ENCODE assay signal across 1 cellular context in the genomic region with DNA sequence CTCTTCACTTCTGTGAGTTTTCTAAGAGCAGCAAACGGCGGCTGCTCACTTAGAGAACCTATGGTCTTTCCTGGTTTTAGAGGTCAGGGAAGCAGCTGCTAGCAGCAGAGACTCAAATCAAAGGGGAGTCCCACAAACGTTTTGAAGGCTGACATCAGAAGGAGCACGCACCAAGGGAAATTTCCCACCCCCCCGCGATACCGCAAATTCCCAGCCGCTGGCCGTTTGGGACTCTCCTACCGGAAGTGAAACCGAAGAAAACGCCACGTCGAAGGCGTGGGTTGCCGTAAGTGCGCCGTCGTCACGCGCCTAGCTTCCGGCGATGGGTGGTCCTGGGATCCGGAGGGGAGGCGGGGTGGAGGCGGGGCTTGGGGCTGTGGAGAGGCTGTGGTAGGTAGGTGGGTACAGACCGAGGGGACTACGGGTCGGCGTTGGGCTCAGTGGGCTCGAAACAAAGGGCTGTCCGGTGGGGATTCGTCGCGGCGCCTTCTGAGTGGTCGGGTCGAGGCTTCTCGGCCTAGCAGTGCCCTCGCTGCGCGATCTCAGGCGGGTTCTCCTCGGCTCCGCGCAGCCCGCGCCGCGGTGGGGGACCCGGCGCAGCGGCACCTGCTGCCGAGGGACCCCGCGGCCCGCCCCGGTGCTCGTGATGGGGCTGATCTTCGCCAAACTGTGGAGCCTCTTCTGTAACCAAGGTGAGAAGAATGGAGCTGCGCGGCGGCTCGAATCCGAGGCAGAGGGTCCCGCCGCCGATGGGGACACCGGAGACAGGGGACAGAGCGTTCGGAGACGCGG.
TF ChIP-seq lines count a peak whose summit lies in the region.

A gene with protein sequence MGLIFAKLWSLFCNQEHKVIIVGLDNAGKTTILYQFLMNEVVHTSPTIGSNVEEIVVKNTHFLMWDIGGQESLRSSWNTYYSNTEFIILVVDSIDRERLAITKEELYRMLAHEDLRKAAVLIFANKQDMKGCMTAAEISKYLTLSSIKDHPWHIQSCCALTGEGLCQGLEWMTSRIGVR (plus strand): TSS at position 440 of the 792 bp plus-strand sequence. CDS start 207 bp downstream, at position 647.

TF ChIP-seq in GM12878, 131 proteins besides CTCF, POLR2A, EP300 and RAD21 (continued from another document and continues in another):
- TF ChIP-seq RELA (IDR thresholded peaks at IDR 0.05; ENCODE audit: borderline replicate concordance, partially characterized antibody) (peak; percentile 93), ZNF207 (IDR thresholded peaks at IDR 0.05; ENCODE audit: borderline replicate concordance) (0 out of 2 replicates have a peak, but pooled peaks have one; percentile 73), ZNF622 (IDR thresholded peaks at IDR 0.05) (no peak), SP1 (IDR thresholded peaks at IDR 0.05; ENCODE audit: low read depth, low read length) (peak; percentile 74), STAT1 (conservative IDR thresholded peaks at IDR 0.05) (0 out of 2 replicates have a peak, but pooled peaks have one; percentile 38), ZSCAN29 (IDR thresholded peaks at IDR 0.05) (0 out of 2 replicates have a peak, but pooled peaks have one; percentile 51), TCF7 (IDR thresholded peaks at IDR 0.05; ENCODE audit: borderline replicate concordance) (peak; percentile 79), BACH1 (IDR thresholded peaks at IDR 0.05; ENCODE audit: borderline replicate concordance) (peak; percentile 66; the same call in 1 of the 2 replicates), DPF2 (IDR thresholded peaks at IDR 0.05) (peak; percentile 34; the same call in 1 of the 2 replicates), STAT3 (IDR thresholded peaks at IDR 0.05; ENCODE audit: low read depth, low read length) (no peak), ZZZ3 (IDR thresholded peaks at IDR 0.05; ENCODE audit: control insufficient read depth, insufficient read length, low read depth) (no peak), MTA3 (IDR thresholded peaks at IDR 0.05; ENCODE audit: borderline replicate concordance, low read length) (peak; percentile 71; the same call in 1 of the 2 replicates), KAT2A (conservative IDR thresholded peaks at IDR 0.05; ENCODE audit: control insufficient read depth, low read depth, low read length) (no peak), TCF3 (IDR thresholded peaks at IDR 0.05; ENCODE audit: borderline replicate concordance, insufficient read depth, low read depth, low read length) (peak; percentile 60; the same call in 1 of the 2 replicates), ZBED1 (IDR thresholded peaks at IDR 0.05; ENCODE audit: borderline replicate concordance) (peak; percentile 83), NFXL1 (IDR thresholded peaks at IDR 0.05; ENCODE audit: borderline replicate concordance) (no peak), CBX5 (IDR thresholded peaks at IDR 0.05; ENCODE audit: low read depth) (peak; percentile 65; the same call in 1 of the 2 replicates), JUND (IDR thresholded peaks at IDR 0.05; ENCODE audit: low read depth, low read length) (no peak), ZNF384 (IDR thresholded peaks at IDR 0.05; ENCODE audit: borderline replicate concordance, low read depth, low read length) (no peak), FOXM1 (IDR thresholded peaks at IDR 0.05; ENCODE audit: low read depth, low read length) (peak; percentile 85), NFYA (IDR thresholded peaks at IDR 0.05; ENCODE audit: borderline replicate concordance, low read depth, low read length) (no peak), EZH2 (IDR thresholded peaks at IDR 0.05; ENCODE audit: borderline replicate concordance, control insufficient read depth, low read depth, low read length) (no peak), PML (IDR thresholded peaks at IDR 0.05; ENCODE audit: low read length) (peak; percentile 79), FOS (IDR thresholded peaks at IDR 0.05; ENCODE audit: borderline replicate concordance, extremely low read depth, insufficient read length) (no peak), BMI1 (IDR thresholded peaks at IDR 0.05; ENCODE audit: borderline replicate concordance) (no peak; the same call in 1 of the 2 replicates), EED (IDR thresholded peaks at IDR 0.05; ENCODE audit: low read depth) (peak; percentile 98), MTA2 (IDR thresholded peaks at IDR 0.05; ENCODE audit: low read depth) (peak; percentile 86), RAD51 (IDR thresholded peaks at IDR 0.05) (peak; percentile 65), EGR1 (IDR thresholded peaks at IDR 0.05; ENCODE audit: borderline replicate concordance in 1 of 2, low read depth in 2 of 2, low read length in 2 of 2) (peak; percentile 74 to 80), HDGF (IDR thresholded peaks at IDR 0.05) (peak; percentile 79), SPI1 (IDR thresholded peaks at IDR 0.05; ENCODE audit: borderline replicate concordance, insufficient read depth, low read depth, low read length) (peak; percentile 78), ZNF274 (IDR thresholded peaks at IDR 0.05; ENCODE audit: insufficient read depth, insufficient read length) (no peak), HCFC1 (IDR thresholded peaks at IDR 0.05; ENCODE audit: low read length) (peak; percentile 52)
- TF ChIP-seq, protein P1, sequence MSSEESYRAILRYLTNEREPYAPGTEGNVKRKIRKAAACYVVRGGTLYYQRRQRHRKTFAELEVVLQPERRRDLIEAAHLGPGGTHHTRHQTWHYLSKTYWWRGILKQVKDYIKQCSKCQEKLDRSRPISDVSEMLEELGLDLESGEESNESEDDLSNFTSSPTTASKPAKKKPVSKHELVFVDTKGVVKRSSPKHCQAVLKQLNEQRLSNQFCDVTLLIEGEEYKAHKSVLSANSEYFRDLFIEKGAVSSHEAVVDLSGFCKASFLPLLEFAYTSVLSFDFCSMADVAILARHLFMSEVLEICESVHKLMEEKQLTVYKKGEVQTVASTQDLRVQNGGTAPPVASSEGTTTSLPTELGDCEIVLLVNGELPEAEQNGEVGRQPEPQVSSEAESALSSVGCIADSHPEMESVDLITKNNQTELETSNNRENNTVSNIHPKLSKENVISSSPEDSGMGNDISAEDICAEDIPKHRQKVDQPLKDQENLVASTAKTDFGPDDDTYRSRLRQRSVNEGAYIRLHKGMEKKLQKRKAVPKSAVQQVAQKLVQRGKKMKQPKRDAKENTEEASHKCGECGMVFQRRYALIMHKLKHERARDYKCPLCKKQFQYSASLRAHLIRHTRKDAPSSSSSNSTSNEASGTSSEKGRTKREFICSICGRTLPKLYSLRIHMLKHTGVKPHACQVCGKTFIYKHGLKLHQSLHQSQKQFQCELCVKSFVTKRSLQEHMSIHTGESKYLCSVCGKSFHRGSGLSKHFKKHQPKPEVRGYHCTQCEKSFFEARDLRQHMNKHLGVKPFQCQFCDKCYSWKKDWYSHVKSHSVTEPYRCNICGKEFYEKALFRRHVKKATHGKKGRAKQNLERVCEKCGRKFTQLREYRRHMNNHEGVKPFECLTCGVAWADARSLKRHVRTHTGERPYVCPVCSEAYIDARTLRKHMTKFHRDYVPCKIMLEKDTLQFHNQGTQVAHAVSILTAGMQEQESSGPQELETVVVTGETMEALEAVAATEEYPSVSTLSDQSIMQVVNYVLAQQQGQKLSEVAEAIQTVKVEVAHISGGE (CRISPR knock-in tag; IDR thresholded peaks at IDR 0.05) = no peak
- TF ChIP-seq, protein P2, sequence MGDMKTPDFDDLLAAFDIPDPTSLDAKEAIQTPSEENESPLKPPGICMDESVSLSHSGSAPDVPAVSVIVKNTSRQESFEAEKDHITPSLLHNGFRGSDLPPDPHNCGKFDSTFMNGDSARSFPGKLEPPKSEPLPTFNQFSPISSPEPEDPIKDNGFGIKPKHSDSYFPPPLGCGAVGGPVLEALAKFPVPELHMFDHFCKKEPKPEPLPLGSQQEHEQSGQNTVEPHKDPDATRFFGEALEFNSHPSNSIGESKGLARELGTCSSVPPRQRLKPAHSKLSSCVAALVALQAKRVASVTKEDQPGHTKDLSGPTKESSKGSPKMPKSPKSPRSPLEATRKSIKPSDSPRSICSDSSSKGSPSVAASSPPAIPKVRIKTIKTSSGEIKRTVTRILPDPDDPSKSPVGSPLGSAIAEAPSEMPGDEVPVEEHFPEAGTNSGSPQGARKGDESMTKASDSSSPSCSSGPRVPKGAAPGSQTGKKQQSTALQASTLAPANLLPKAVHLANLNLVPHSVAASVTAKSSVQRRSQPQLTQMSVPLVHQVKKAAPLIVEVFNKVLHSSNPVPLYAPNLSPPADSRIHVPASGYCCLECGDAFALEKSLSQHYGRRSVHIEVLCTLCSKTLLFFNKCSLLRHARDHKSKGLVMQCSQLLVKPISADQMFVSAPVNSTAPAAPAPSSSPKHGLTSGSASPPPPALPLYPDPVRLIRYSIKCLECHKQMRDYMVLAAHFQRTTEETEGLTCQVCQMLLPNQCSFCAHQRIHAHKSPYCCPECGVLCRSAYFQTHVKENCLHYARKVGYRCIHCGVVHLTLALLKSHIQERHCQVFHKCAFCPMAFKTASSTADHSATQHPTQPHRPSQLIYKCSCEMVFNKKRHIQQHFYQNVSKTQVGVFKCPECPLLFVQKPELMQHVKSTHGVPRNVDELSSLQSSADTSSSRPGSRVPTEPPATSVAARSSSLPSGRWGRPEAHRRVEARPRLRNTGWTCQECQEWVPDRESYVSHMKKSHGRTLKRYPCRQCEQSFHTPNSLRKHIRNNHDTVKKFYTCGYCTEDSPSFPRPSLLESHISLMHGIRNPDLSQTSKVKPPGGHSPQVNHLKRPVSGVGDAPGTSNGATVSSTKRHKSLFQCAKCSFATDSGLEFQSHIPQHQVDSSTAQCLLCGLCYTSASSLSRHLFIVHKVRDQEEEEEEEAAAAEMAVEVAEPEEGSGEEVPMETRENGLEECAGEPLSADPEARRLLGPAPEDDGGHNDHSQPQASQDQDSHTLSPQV (IDR thresholded peaks at IDR 0.05) = 0 out of 2 replicates have a peak, but pooled peaks have one; percentile 27
- TF ChIP-seq, protein P3, sequence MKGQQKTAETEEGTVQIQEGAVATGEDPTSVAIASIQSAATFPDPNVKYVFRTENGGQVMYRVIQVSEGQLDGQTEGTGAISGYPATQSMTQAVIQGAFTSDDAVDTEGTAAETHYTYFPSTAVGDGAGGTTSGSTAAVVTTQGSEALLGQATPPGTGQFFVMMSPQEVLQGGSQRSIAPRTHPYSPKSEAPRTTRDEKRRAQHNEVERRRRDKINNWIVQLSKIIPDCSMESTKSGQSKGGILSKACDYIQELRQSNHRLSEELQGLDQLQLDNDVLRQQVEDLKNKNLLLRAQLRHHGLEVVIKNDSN (IDR thresholded peaks at IDR 0.05; ENCODE audit: borderline replicate concordance, extremely low read length, insufficient read depth, low read depth, low read length) = peak; percentile 50
- TF ChIP-seq, protein P4, sequence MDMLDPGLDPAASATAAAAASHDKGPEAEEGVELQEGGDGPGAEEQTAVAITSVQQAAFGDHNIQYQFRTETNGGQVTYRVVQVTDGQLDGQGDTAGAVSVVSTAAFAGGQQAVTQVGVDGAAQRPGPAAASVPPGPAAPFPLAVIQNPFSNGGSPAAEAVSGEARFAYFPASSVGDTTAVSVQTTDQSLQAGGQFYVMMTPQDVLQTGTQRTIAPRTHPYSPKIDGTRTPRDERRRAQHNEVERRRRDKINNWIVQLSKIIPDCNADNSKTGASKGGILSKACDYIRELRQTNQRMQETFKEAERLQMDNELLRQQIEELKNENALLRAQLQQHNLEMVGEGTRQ (IDR thresholded peaks at IDR 0.05; ENCODE audit: borderline replicate concordance, low read depth, low read length) = no peak
- TF ChIP-seq, protein P5, sequence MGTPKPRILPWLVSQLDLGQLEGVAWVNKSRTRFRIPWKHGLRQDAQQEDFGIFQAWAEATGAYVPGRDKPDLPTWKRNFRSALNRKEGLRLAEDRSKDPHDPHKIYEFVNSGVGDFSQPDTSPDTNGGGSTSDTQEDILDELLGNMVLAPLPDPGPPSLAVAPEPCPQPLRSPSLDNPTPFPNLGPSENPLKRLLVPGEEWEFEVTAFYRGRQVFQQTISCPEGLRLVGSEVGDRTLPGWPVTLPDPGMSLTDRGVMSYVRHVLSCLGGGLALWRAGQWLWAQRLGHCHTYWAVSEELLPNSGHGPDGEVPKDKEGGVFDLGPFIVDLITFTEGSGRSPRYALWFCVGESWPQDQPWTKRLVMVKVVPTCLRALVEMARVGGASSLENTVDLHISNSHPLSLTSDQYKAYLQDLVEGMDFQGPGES (IDR thresholded peaks at IDR 0.05) = no peak
- TF ChIP-seq, protein P6, sequence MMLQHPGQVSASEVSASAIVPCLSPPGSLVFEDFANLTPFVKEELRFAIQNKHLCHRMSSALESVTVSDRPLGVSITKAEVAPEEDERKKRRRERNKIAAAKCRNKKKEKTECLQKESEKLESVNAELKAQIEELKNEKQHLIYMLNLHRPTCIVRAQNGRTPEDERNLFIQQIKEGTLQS (IDR thresholded peaks at IDR 0.05; ENCODE audit: borderline replicate concordance, extremely low read depth, low read depth, low read length) = no peak
- TF ChIP-seq, protein P7, sequence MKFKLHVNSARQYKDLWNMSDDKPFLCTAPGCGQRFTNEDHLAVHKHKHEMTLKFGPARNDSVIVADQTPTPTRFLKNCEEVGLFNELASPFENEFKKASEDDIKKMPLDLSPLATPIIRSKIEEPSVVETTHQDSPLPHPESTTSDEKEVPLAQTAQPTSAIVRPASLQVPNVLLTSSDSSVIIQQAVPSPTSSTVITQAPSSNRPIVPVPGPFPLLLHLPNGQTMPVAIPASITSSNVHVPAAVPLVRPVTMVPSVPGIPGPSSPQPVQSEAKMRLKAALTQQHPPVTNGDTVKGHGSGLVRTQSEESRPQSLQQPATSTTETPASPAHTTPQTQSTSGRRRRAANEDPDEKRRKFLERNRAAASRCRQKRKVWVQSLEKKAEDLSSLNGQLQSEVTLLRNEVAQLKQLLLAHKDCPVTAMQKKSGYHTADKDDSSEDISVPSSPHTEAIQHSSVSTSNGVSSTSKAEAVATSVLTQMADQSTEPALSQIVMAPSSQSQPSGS (IDR thresholded peaks at IDR 0.05; ENCODE audit: low read length) = peak; percentile 83
- TF ChIP-seq, protein P8, sequence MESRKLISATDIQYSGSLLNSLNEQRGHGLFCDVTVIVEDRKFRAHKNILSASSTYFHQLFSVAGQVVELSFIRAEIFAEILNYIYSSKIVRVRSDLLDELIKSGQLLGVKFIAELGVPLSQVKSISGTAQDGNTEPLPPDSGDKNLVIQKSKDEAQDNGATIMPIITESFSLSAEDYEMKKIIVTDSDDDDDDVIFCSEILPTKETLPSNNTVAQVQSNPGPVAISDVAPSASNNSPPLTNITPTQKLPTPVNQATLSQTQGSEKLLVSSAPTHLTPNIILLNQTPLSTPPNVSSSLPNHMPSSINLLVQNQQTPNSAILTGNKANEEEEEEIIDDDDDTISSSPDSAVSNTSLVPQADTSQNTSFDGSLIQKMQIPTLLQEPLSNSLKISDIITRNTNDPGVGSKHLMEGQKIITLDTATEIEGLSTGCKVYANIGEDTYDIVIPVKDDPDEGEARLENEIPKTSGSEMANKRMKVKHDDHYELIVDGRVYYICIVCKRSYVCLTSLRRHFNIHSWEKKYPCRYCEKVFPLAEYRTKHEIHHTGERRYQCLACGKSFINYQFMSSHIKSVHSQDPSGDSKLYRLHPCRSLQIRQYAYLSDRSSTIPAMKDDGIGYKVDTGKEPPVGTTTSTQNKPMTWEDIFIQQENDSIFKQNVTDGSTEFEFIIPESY (IDR thresholded peaks at IDR 0.05) = no peak
